ENCODE assay signal across 29 cellular contexts in genomic region chr1:202825748-202826147, GRCh38.
"Had no signal": no experiment of that assay in that cellular context is flagged by ENCODE, and none has a peak within 500 bp of the region (broad histone marks: within the 10 kb centered on the region; RNA-seq: fewer than 3 reads in every experiment).

No MANE protein-coding gene starts in this region.

- H3K9ac ChIP-seq: KMS-11 had no signal

- DNase-seq: activated CD4-positive, alpha-beta memory T cell treated with anti-CD3 and anti-CD28 coated beads for 36 hours; activated CD4-positive, alpha-beta T cell treated with anti-CD3 and anti-CD28 coated beads, Interleukin-2, amount 10 ng/mL, durations not matched to agents 7 days and 5 days; activated CD4-positive, CD25-positive, alpha-beta regulatory T cell; activated CD8-positive, alpha-beta memory T cell treated with anti-CD3 and anti-CD28 coated beads for 24 hours; activated gamma-delta T cell; activated naive CD4-positive, alpha-beta T cell treated with anti-CD3 and anti-CD28 coated beads for 36 hours; activated T-cell treated with anti-CD3 and anti-CD28 coated beads, Interleukin-2, amount 50 U/mL, for 48 hours; amygdala; caudate nucleus; NCI-H1092; NCI-H1417; NCI-H1930; NCI-H2107; NCI-H2171 treated with DMSO at 0.1 percent for 48 hours; NCI-H345; NCI-H510A; NCI-H69; NK-92 treated with Interleukin-12 subunit alpha and Interleukin-12 subunit beta, amount 100 ng/mL, for 24 hours; OCI-M1; RPMI8226; T-cell; T-helper 2 cell; T1000 had no signal

- H3K27ac ChIP-seq: KMS-11, SK-N-MC, VCaP had no signal

- H3K4me2 ChIP-seq: KMS-11 had no signal

- ATAC-seq: activated T-helper 17 cell treated with anti-CD3 and anti-CD28 coated beads, Interleukin-2, amount 50 U/mL, for 72 hours; Panc1; Right ventricle myocardium inferior; T-cell had no signal

- H3K4me3 ChIP-seq: SK-N-MC had no signal
